9 cellular contexts compared by ENCODE assay signal in the genomic region with DNA sequence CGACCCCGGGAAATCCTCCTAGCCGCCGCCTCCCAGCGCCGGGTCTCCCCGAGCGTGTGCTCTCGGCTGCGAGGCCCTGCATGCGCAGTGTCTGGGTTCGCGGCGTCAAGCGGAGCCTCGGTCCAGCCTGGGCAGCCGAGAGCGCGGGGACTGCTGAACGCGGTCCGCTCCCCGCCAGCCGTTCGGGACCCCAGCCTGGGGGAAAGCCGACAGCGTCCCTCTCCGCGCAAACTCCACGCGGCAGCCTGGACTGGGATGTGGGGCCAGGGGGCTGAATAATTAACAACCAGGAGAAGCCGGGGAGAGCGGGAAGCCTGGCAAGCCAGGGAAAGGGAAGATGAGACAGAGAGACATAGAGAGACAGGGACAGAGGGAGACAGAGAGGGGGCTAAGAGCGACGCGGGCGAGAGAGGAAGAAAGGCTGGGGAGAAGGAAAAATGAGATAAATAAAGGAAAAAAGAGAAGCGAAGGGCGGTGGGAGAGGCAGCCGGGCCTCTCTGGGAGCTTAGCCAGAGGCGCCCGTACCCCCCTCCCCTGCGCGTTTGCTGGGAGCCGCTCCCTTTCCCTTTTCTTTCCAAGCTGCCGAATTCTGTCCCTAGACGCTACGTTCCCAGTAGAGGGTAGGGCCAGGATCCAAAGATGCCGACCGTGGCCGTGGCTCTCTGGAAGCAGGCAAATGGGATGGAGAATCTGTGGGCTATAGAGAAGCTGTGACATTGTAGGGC.
DNase-seq lines count a peak whose midpoint lies in the region; ATAC-seq and TF ChIP-seq lines count a peak whose summit lies in the region.
"Had no signal": no experiment of that assay in that cellular context is flagged by ENCODE, and none has a peak within 500 bp of the region (broad histone marks: within the 10 kb centered on the region; RNA-seq: fewer than 3 reads in every experiment).

No MANE protein-coding gene starts in this region.

- H3F3A ChIP-seq in neural cell (ENCODE audit: insufficient read depth, low read length, poor library complexity, severe bottlenecking): no peaks in the 10 kb centered on the region

- no peak overlapping the region for H3K27ac ChIP-seq in CD4-positive, alpha-beta memory T cell (ENCODE audit: low read depth, low read length)
- H3K27ac ChIP-seq in endodermal cell (ENCODE audit: low read depth, low read length) (no peak overlapping the region), neural cell (ENCODE audit: low read length) (no peak overlapping the region), adrenal gland (no peak overlapping the region)

- H4K20me1 ChIP-seq in neural cell (ENCODE audit: insufficient read depth): no peaks in the 10 kb centered on the region

- POLR2A ChIA-PET in CD4-positive, alpha-beta memory T cell (lab: Charles Lee; ENCODE audit: partially characterized antibody): interaction anchor here (0.7 to 1.4 kb wide), 2 partner anchors 15 to 65 kb away, joined by 3 to 4 read pairs; a partner anchor contains a TSS

- H3K9me3 Mint-ChIP-seq in CD4-positive, alpha-beta memory T cell: peaks cover 0 to 4% (median 0%) of the 10 kb centered on the region in 8 donors
- H3K9me3 Mint-ChIP-seq in endodermal cell: no peaks in the 10 kb centered on the region

- H3K27me3 ChIP-seq in CD4-positive, alpha-beta memory T cell (ENCODE audit: insufficient read depth, low read length): peaks cover 86% of the 10 kb centered on the region
- peaks cover 98% of the 10 kb centered on the region for H3K27me3 ChIP-seq in endodermal cell (ENCODE audit: control insufficient read depth, insufficient read depth, low read length, poor library complexity, severe bottlenecking)
- peaks cover 99% of the 10 kb centered on the region for H3K27me3 ChIP-seq in neural cell (ENCODE audit: insufficient read depth, low read depth, low read length)
- H3K27me3 ChIP-seq in adrenal gland: peaks cover 88% of the 10 kb centered on the region

- no peak overlapping the region for H3K27ac Mint-ChIP-seq in CD4-positive, alpha-beta memory T cell
- no peak overlapping the region for H3K27ac Mint-ChIP-seq in endodermal cell

- peaks cover 36% of the 10 kb centered on the region for H3K4me1 ChIP-seq in CD4-positive, alpha-beta memory T cell (ENCODE audit: insufficient read depth, low read length)
- H3K4me1 ChIP-seq in endodermal cell (ENCODE audit: control insufficient read depth, insufficient read depth, low read length) (peaks cover 16% of the 10 kb centered on the region), adrenal gland (replicated peaks in 1 of 2) (peaks cover 7 to 15% of the 10 kb centered on the region in 2 donors)

- H3K4me3 Mint-ChIP-seq in CD4-positive, alpha-beta memory T cell: peak overlapping the region in 7 of 8 donors; percentile 34 to 76 (median 67)
- no peak overlapping the region for H3K4me3 Mint-ChIP-seq in endodermal cell

- intact Hi-C loops in CD4-positive, alpha-beta memory T cell (cut with micrococcal nuclease): no loop called here
- intact Hi-C loops in adrenal gland (cut with DNase I): no loop called here

- H3K9me3 ChIP-seq in CD4-positive, alpha-beta memory T cell (ENCODE audit: control insufficient read depth in 1 of 2, low read length in 2 of 2): no peaks in the 10 kb centered on the region
- H3K9me3 ChIP-seq in endodermal cell (ENCODE audit: control insufficient read depth, low read length) (no peaks in the 10 kb centered on the region), neural cell (ENCODE audit: low read length) (no peaks in the 10 kb centered on the region), adrenal gland (replicated peaks in 1 of 3) (no peaks in the 10 kb centered on the region)

- H3K36me3 ChIP-seq in CD4-positive, alpha-beta memory T cell (ENCODE audit: insufficient read depth, low read length): no peaks in the 10 kb centered on the region
- H3K36me3 ChIP-seq in endodermal cell (ENCODE audit: control insufficient read depth, insufficient read depth, low read length) (no peaks in the 10 kb centered on the region), neural cell (ENCODE audit: insufficient read depth, low read length) (no peaks in the 10 kb centered on the region), adrenal gland (replicated peaks in 1 of 2) (no peaks in the 10 kb centered on the region)

- H3K9me2 ChIP-seq in neural cell (ENCODE audit: insufficient read depth, low read length): no peaks in the 10 kb centered on the region

- no peak for TF ChIP-seq POLR2A in adrenal gland (IDR thresholded peaks at IDR 0.05)

- no peak overlapping the region for H3K4me2 ChIP-seq in neural cell (ENCODE audit: low read length)

- 1 to 3% methylated on average over 38 to 51 of the region's 51 CpGs for WGBS in endodermal cell (ENCODE audit: insufficient coverage in 1 of 2, insufficient read length in 1 of 2), 2 experiments
- 6 to 13% (median 7%) methylated on average over 25 to 51 of the region's 51 CpGs for WGBS in adrenal gland, 4 donors

- TF ChIP-seq EP300 in neural cell (conservative IDR thresholded peaks at IDR 0.05; ENCODE audit: poor library complexity, severe bottlenecking): no peak

- no peak for TF ChIP-seq RAD21 in neural cell (conservative IDR thresholded peaks at IDR 0.05)

- H3K4me1 Mint-ChIP-seq in CD4-positive, alpha-beta memory T cell: peaks cover 18 to 35% (median 23%) of the 10 kb centered on the region in 4 donors
- peaks cover 47% of the 10 kb centered on the region for H3K4me1 Mint-ChIP-seq in endodermal cell

- CTCF ChIA-PET in CD4-positive, alpha-beta memory T cell (lab: Charles Lee; ENCODE audit: partially characterized antibody): interaction anchor here (1.5 to 1.7 kb wide), 2 partner anchors 9 to 50 kb away, joined by 13 to 14 read pairs; no protein-coding TSS in a partner anchor

- H3K9ac ChIP-seq in endodermal cell (ENCODE audit: extremely low read depth, low read length, poor library complexity, severe bottlenecking) (no peak overlapping the region), neural cell (ENCODE audit: low read length) (no peak overlapping the region)

- no peak for DNase-seq in CD4-positive, alpha-beta memory T cell
- DNase-seq in NCI-H1105 treated with DMSO at 0.1 percent for 48 hours (lab: John Stamatoyannopoulos, UW): peak; percentile 39
- peak; percentile 78 for DNase-seq in endodermal cell
- no peak for DNase-seq in amniotic stem cell (lab: John Stamatoyannopoulos, UW)
- DNase-seq in SW480 (ENCODE audit: low spot score): no peak
- DNase-seq in adrenal gland: no peak
- DNase-seq: activated T-cell treated with anti-CD3 and anti-CD28 coated beads, Interleukin-2, amount 50 U/mL, for 1 hour had no signal

- no peak for TF ChIP-seq CTCF in endodermal cell (conservative IDR thresholded peaks at IDR 0.05)
- no peak for TF ChIP-seq CTCF in neural cell (IDR thresholded peaks at IDR 0.05; ENCODE audit: poor library complexity, severe bottlenecking)
- TF ChIP-seq CTCF in adrenal gland (IDR thresholded peaks at IDR 0.05): no peak

- peaks cover 80% of the 10 kb centered on the region in 2 donors for H3K27me3 Mint-ChIP-seq in CD4-positive, alpha-beta memory T cell
- peaks cover 92% of the 10 kb centered on the region for H3K27me3 Mint-ChIP-seq in endodermal cell (ENCODE audit: insufficient read depth)

- H2AFZ ChIP-seq in neural cell (ENCODE audit: low read depth, low read length): no peak overlapping the region

- H3K4me3 ChIP-seq in CD4-positive, alpha-beta memory T cell (ENCODE audit: low read length in 2 of 2): no peak overlapping the region
- H3K4me3 ChIP-seq in endodermal cell (ENCODE audit: low read length): no peak overlapping the region
- H3K4me3 ChIP-seq in neural cell (ENCODE audit: low read length): peak overlapping the region; percentile 57
- H3K4me3 ChIP-seq in adrenal gland: peak overlapping the region in 1 of 4 donors; percentile 43

- ATAC-seq in HG03108 (IDR thresholded peaks at IDR 0.05; ENCODE audit: unreplicated experiment): no peak

- no peaks in the 10 kb centered on the region for H3K36me3 Mint-ChIP-seq in CD4-positive, alpha-beta memory T cell
- no peaks in the 10 kb centered on the region for H3K36me3 Mint-ChIP-seq in endodermal cell (ENCODE audit: low read depth)

- no peaks in the 10 kb centered on the region for H3K79me2 ChIP-seq in neural cell (replicated peaks; ENCODE audit: insufficient read depth, low read length)

TF ChIP-seq in neural cell, 6 proteins besides CTCF, POLR2A, EP300 and RAD21:
- TF ChIP-seq MXI1 (conservative IDR thresholded peaks at IDR 0.05; ENCODE audit: poor library complexity, severe bottlenecking) (no peak), TAF1 (IDR thresholded peaks at IDR 0.05; ENCODE audit: low read depth) (no peak), POLR2AphosphoS5 (IDR thresholded peaks at IDR 0.05) (peak; percentile 59), EZH2 (IDR thresholded peaks at IDR 0.05; ENCODE audit: borderline replicate concordance, insufficient read depth, low read length, poor library complexity, severe bottlenecking) (peak; percentile 74), SMC3 (conservative IDR thresholded peaks at IDR 0.05; ENCODE audit: poor library complexity) (no peak)
- TF ChIP-seq, protein P1, sequence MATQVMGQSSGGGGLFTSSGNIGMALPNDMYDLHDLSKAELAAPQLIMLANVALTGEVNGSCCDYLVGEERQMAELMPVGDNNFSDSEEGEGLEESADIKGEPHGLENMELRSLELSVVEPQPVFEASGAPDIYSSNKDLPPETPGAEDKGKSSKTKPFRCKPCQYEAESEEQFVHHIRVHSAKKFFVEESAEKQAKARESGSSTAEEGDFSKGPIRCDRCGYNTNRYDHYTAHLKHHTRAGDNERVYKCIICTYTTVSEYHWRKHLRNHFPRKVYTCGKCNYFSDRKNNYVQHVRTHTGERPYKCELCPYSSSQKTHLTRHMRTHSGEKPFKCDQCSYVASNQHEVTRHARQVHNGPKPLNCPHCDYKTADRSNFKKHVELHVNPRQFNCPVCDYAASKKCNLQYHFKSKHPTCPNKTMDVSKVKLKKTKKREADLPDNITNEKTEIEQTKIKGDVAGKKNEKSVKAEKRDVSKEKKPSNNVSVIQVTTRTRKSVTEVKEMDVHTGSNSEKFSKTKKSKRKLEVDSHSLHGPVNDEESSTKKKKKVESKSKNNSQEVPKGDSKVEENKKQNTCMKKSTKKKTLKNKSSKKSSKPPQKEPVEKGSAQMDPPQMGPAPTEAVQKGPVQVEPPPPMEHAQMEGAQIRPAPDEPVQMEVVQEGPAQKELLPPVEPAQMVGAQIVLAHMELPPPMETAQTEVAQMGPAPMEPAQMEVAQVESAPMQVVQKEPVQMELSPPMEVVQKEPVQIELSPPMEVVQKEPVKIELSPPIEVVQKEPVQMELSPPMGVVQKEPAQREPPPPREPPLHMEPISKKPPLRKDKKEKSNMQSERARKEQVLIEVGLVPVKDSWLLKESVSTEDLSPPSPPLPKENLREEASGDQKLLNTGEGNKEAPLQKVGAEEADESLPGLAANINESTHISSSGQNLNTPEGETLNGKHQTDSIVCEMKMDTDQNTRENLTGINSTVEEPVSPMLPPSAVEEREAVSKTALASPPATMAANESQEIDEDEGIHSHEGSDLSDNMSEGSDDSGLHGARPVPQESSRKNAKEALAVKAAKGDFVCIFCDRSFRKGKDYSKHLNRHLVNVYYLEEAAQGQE (IDR thresholded peaks at IDR 0.05; ENCODE audit: borderline replicate concordance): peak; percentile 45

Comparison
In these comparisons a context has a peak if more than half of its experiments do, and no peak if none do; other contexts are left out.
1. DNase-seq: peak in NCI-H1105 treated with DMSO at 0.1 percent for 48 hours (single experiment) and endodermal cell (single experiment); none in CD4-positive, alpha-beta memory T cell (0 of 5), amniotic stem cell (single experiment), SW480 (single experiment) and adrenal gland (0 of 7).